ENCODE assay signal across 8 cellular contexts in genomic region chr18:74148543-74149070, GRCh38. TPM values are rescaled to one million over a fixed set of nuclear protein-coding genes. Genes with fewer than 3 reads are reported as not detected.
A peak's percentile ranks its signal among the peaks of the same experiment; 100 is the strongest.
DNase-seq lines count a peak whose midpoint lies in the region; ATAC-seq and TF ChIP-seq lines count a peak whose summit lies in the region.

No MANE protein-coding gene starts in this region.

- 1% methylated on average over 25 of the region's 25 CpGs for WGBS in lower leg skin, 2 donors

- peak overlapping the region; percentile 98 for H3K27ac Mint-ChIP-seq in T-helper 1 cell treated with Interleukin-12 subunit alpha and Interleukin-12 subunit beta and Interleukin-4 antibody, amounts not matched to agents 30 μg/mL and 1 μg/mL, for 36 hours

- peak overlapping the region; percentile 97 for H3K27ac ChIP-seq in vagina

- peak; percentile 13 for ATAC-seq in HG03097 (IDR thresholded peaks at IDR 0.05; ENCODE audit: low FRiP score, unreplicated experiment)

- H3K36me3 Mint-ChIP-seq in T-helper 1 cell treated with Interleukin-12 subunit alpha and Interleukin-12 subunit beta and Interleukin-4 antibody, amounts not matched to agents 30 μg/mL and 1 μg/mL, for 36 hours (ENCODE audit: low read depth) = peaks cover 4% of the 10 kb centered on the region

- H3K9me3 ChIP-seq in adipocyte (ENCODE audit: control insufficient read depth, low read length) = no peaks in the 10 kb centered on the region
- no peaks in the 10 kb centered on the region for H3K9me3 ChIP-seq in vagina

- peaks cover 44% of the 10 kb centered on the region for H3K4me1 Mint-ChIP-seq in T-helper 1 cell treated with Interleukin-12 subunit alpha and Interleukin-12 subunit beta and Interleukin-4 antibody, amounts not matched to agents 30 μg/mL and 1 μg/mL, for 36 hours (ENCODE audit: low read depth)

- peaks cover 4% of the 10 kb centered on the region for H3K27me3 Mint-ChIP-seq in T-helper 1 cell treated with Interleukin-12 subunit alpha and Interleukin-12 subunit beta and Interleukin-4 antibody, amounts not matched to agents 30 μg/mL and 1 μg/mL, for 36 hours (ENCODE audit: low read depth)

- H3K36me3 ChIP-seq in adipocyte (ENCODE audit: control insufficient read depth, insufficient read depth, low read length, severe bottlenecking) = no peaks in the 10 kb centered on the region
- H3K36me3 ChIP-seq in vagina = no peaks in the 10 kb centered on the region

- H3K4me1 ChIP-seq in adipocyte (ENCODE audit: control insufficient read depth, insufficient read depth, low read length) (peaks cover 22% of the 10 kb centered on the region), vagina (peaks cover 30% of the 10 kb centered on the region)

- H3K4me3 Mint-ChIP-seq in T-helper 1 cell treated with Interleukin-12 subunit alpha and Interleukin-12 subunit beta and Interleukin-4 antibody, amounts not matched to agents 30 μg/mL and 1 μg/mL, for 36 hours = peak overlapping the region; percentile 98

- H3K9me3 Mint-ChIP-seq in T-helper 1 cell treated with Interleukin-12 subunit alpha and Interleukin-12 subunit beta and Interleukin-4 antibody, amounts not matched to agents 30 μg/mL and 1 μg/mL, for 36 hours = no peaks in the 10 kb centered on the region

- H3K27me3 ChIP-seq in adipocyte (replicated peaks; ENCODE audit: control insufficient read depth, insufficient read depth, low read length) = no peaks in the 10 kb centered on the region
- H3K27me3 ChIP-seq in vagina = no peaks in the 10 kb centered on the region

- no peak for TF ChIP-seq POLR2A in lower leg skin (IDR thresholded peaks at IDR 0.05)
- no peak for TF ChIP-seq POLR2A in vagina (IDR thresholded peaks at IDR 0.05)

- no peak for TF ChIP-seq CTCF in lower leg skin (IDR thresholded peaks at IDR 0.05)
- no peak for TF ChIP-seq CTCF in vagina (IDR thresholded peaks at IDR 0.05)

- peak overlapping the region; percentile 94 for H3K9ac ChIP-seq in adipocyte (ENCODE audit: low read length)

- DNase-seq in T-helper 1 cell (no peak), adipocyte (ENCODE audit: low read depth) (no peak), lower leg skin (ENCODE audit: low spot score in 2 of 2) (no peak), vagina (ENCODE audit: extremely low spot score in 2 of 2) (no peak), GDM1 (lab: John Stamatoyannopoulos, UW) (no peak), GM19240 (ENCODE audit: insufficient read length, low spot score) (no peak)

- H3K4me3 ChIP-seq in adipocyte (ENCODE audit: low read length) (peak overlapping the region; percentile 91), lower leg skin (ENCODE audit: low read depth, poor library complexity, severe bottlenecking) (peak overlapping the region; percentile 93), vagina (peak overlapping the region; percentile 63 to 89)

- intact Hi-C loops in lower leg skin (cut with DNase I; ENCODE audit: low total_unique reads) (no loop called here), vagina (cut with DNase I) (no loop called here)

RNA-seq across cellular contexts. Expression of gene TIMM21, which starts 0.3 kb away (rescaled TPM):
- 10 to 100 TPM; 16.9 to 28.9 (median 23.2) TPM for total RNA-seq in lower leg skin
- total RNA-seq in vagina = 25.0 TPM

RNA-seq across cellular contexts. Expression of gene FBXO15, which starts 1.0 kb away (rescaled TPM):
- total RNA-seq in lower leg skin (not detected), vagina (not detected)
